Comparison of ENCODE assay signal across 16 cellular contexts in genomic region chr3:196995646-196996355, GRCh38. TPM values are rescaled to one million over a fixed set of nuclear protein-coding genes. Genes with fewer than 3 reads are reported as not detected.
DNase-seq lines count a peak whose midpoint lies in the region; ATAC-seq and TF ChIP-seq lines count a peak whose summit lies in the region.
"Had no signal": no experiment of that assay in that cellular context is flagged by ENCODE, and none has a peak within 500 bp of the region (broad histone marks: within the 10 kb centered on the region; RNA-seq: fewer than 3 reads in every experiment).

No MANE protein-coding gene starts in this region.

- ATAC-seq in HG03521 (IDR thresholded peaks at IDR 0.05; ENCODE audit: unreplicated experiment) (no peak), lower lobe of right lung (no peak), GM21529 (IDR thresholded peaks at IDR 0.05; ENCODE audit: unreplicated experiment) (no peak), omental fat pad (ENCODE audit: low FRiP score) (no peak)

- H3K36me3 ChIP-seq in SJCRH30, result no peaks in the 10 kb centered on the region
- no peaks in the 10 kb centered on the region for H3K36me3 ChIP-seq in lower lobe of right lung
- H3K36me3 ChIP-seq: BE2C, ovary had no signal

- H3K9me3 ChIP-seq in SJCRH30 (replicated peaks), result no peaks in the 10 kb centered on the region
- no peaks in the 10 kb centered on the region for H3K9me3 ChIP-seq in lower lobe of right lung
- H3K9me3 ChIP-seq: BE2C, ovary had no signal

- peaks cover 21% of the 10 kb centered on the region for H3K4me1 ChIP-seq in SJCRH30
- no peaks in the 10 kb centered on the region for H3K4me1 ChIP-seq in lower lobe of right lung
- H3K4me1 ChIP-seq: BE2C had no signal

- no peak overlapping the region for H3K4me3 ChIP-seq in SJCRH30
- H3K4me3 ChIP-seq in lower lobe of right lung, result no peak overlapping the region
- H3K4me3 ChIP-seq: ovary had no signal

- H3K27me3 ChIP-seq in SJCRH30 (no peaks in the 10 kb centered on the region), lower lobe of right lung (ENCODE audit: low read depth) (no peaks in the 10 kb centered on the region)
- H3K27me3 ChIP-seq: BE2C, ovary had no signal

- no peak for TF ChIP-seq CTCF in lower lobe of right lung (IDR thresholded peaks at IDR 0.05)
- no peak for TF ChIP-seq CTCF in omental fat pad (IDR thresholded peaks at IDR 0.05)

- DNase-seq in DMS 273 treated with DMSO at 0.1 percent for 48 hours (lab: John Stamatoyannopoulos, UW) (peak; percentile 85), NCI-H1694 (lab: John Stamatoyannopoulos, UW) (peak; percentile 70), SJCRH30 (peak; percentile 87 to 92), posterior vena cava (ENCODE audit: low spot score) (peak; percentile 32), lower lobe of right lung (no peak), omental fat pad (ENCODE audit: low spot score) (no peak)
- DNase-seq: activated B cell treated with CpG ODN at 0.5 μM for 24 hours; activated T-cell treated with anti-CD3 and anti-CD28 coated beads, Interleukin-2, amount 50 U/mL, for 48 hours; BE2C; EL; KG1; mammary epithelial cell; stimulated activated CD8-positive, alpha-beta memory T cell treated with anti-CD3 and anti-CD28 coated beads, Interleukin-4, amount 100 ng/mL, for 48 hours had no signal

- intact Hi-C loops in posterior vena cava (cut with DNase I), result no loop called here
- intact Hi-C loops in lower lobe of right lung (cut with DNase I), result no loop called here

- H3K27ac ChIP-seq in SJCRH30 (peak overlapping the region; percentile 56), lower lobe of right lung (no peak overlapping the region)
- H3K27ac ChIP-seq: ovary had no signal

RNA-seq across cellular contexts. Expression of gene PIGZ, which starts 27.2 kb away (rescaled TPM):
- total RNA-seq in SJCRH30 (2014; rRNA removed; shearing (Covaris generic)), result 0.05 and 0.06 TPM in 2 replicates
- total RNA-seq in posterior vena cava (1 to 10 TPM; 3.4 to 6.4 TPM), lower lobe of right lung (4.6 TPM), omental fat pad (10 to 100 TPM in 1 of 4 donors, 1 to 10 TPM in 3; 5.5 to 10.2 (median 8.4) TPM)

RNA-seq across cellular contexts. Expression of gene MELTF, which starts 33.8 kb away (rescaled TPM):
- total RNA-seq in SJCRH30 (2014; rRNA removed; shearing (Covaris generic)), result 4.7 and 6.0 TPM in 2 replicates
- total RNA-seq in posterior vena cava (10 to 100 TPM; 12.1 to 19.9 TPM), lower lobe of right lung (5.2 TPM), omental fat pad (10 to 100 TPM in 3 of 4 donors, 1 to 10 TPM in 1; 8.3 to 39.3 (median 27.2) TPM)

RNA-seq across cellular contexts. Expression of gene NCBP2, which starts 53.5 kb away (rescaled TPM):
- 102 TPM in 2 replicates for total RNA-seq in SJCRH30 (2014; rRNA removed; shearing (Covaris generic))
- 10 to 100 TPM; 42.8 to 44.6 TPM for total RNA-seq in posterior vena cava
- total RNA-seq in lower lobe of right lung, result 55.1 TPM
- total RNA-seq in omental fat pad, result 10 to 100 TPM; 33.3 to 63.3 (median 39.9) TPM

Comparison
In these comparisons a context has a peak if more than half of its experiments do, and no peak if none do; other contexts are left out.
1. DNase-seq: peak in DMS 273 treated with DMSO at 0.1 percent for 48 hours (single experiment), NCI-H1694 (single experiment), SJCRH30 (2 of 2) and posterior vena cava (single experiment); none in lower lobe of right lung (single experiment) and omental fat pad (single experiment).